1 cellular context compared by ENCODE assay signal in the genomic region with DNA sequence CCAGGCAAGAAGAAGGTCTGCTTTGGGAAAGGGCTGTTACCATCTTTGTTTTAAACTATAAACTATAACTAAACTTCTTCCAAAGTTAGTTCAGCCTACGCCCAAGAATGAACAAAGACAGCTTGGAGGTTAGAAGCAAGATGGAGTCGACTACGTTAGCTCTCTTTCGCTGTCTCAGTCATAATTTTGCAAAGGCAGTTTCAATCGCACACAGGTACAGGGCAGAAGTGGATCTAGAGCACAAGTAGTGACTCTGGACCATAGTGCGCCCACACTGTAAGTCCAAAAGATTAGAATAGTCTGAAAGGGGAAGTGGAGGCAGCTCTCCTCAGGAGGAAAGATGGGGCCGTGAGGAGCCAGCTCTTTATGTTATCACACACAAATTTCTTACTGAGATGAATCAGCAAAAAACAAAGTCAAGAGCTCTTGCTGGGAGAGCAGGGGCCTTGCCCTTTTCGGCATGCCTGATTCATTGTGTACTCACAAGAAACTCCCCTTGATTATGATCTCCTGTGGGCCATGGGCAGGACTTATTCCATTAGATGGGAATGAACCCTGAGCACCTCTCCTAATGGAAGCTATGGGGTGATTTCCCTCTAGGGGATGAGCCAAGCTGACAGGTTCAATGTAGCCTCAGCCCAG.
A peak's percentile ranks its signal among the peaks of the same experiment; 100 is the strongest.
TF ChIP-seq lines count a peak whose summit lies in the region.

No MANE protein-coding gene starts in this region.

TF ChIP-seq in K562, 482 proteins besides CTCF, POLR2A, EP300 and RAD21 (continued from another document and continues in another):
- TF ChIP-seq, protein P1, sequence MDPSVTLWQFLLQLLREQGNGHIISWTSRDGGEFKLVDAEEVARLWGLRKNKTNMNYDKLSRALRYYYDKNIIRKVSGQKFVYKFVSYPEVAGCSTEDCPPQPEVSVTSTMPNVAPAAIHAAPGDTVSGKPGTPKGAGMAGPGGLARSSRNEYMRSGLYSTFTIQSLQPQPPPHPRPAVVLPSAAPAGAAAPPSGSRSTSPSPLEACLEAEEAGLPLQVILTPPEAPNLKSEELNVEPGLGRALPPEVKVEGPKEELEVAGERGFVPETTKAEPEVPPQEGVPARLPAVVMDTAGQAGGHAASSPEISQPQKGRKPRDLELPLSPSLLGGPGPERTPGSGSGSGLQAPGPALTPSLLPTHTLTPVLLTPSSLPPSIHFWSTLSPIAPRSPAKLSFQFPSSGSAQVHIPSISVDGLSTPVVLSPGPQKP (CRISPR knock-in tag; IDR thresholded peaks at IDR 0.05) = no peak
- TF ChIP-seq KLF1 (tag; IDR thresholded peaks at IDR 0.05) = no peak
- TF ChIP-seq, protein P2, sequence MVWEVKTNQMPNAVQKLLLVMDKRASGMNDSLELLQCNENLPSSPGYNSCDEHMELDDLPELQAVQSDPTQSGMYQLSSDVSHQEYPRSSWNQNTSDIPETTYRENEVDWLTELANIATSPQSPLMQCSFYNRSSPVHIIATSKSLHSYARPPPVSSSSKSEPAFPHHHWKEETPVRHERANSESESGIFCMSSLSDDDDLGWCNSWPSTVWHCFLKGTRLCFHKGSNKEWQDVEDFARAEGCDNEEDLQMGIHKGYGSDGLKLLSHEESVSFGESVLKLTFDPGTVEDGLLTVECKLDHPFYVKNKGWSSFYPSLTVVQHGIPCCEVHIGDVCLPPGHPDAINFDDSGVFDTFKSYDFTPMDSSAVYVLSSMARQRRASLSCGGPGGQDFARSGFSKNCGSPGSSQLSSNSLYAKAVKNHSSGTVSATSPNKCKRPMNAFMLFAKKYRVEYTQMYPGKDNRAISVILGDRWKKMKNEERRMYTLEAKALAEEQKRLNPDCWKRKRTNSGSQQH (CRISPR knock-in tag; IDR thresholded peaks at IDR 0.05) = no peak
- TF ChIP-seq PHB (CRISPR knock-in tag; IDR thresholded peaks at IDR 0.05) = no peak
- TF ChIP-seq RUNX1 (IDR thresholded peaks at IDR 0.05; ENCODE audit: low read depth) = no peak
- no peak for TF ChIP-seq SIX5 (IDR thresholded peaks at IDR 0.05; ENCODE audit: borderline replicate concordance in 1 of 2, insufficient read depth in 1 of 2, low read depth in 1 of 2, low read length in 2 of 2)
- TF ChIP-seq CBFA2T3 (IDR thresholded peaks at IDR 0.05) = no peak
- TF ChIP-seq ELF1 (tag; IDR thresholded peaks at IDR 0.05) = no peak
- TF ChIP-seq, protein P3, sequence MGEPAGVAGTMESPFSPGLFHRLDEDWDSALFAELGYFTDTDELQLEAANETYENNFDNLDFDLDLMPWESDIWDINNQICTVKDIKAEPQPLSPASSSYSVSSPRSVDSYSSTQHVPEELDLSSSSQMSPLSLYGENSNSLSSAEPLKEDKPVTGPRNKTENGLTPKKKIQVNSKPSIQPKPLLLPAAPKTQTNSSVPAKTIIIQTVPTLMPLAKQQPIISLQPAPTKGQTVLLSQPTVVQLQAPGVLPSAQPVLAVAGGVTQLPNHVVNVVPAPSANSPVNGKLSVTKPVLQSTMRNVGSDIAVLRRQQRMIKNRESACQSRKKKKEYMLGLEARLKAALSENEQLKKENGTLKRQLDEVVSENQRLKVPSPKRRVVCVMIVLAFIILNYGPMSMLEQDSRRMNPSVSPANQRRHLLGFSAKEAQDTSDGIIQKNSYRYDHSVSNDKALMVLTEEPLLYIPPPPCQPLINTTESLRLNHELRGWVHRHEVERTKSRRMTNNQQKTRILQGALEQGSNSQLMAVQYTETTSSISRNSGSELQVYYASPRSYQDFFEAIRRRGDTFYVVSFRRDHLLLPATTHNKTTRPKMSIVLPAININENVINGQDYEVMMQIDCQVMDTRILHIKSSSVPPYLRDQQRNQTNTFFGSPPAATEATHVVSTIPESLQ (CRISPR knock-in tag; IDR thresholded peaks at IDR 0.05) = no peak
- TF ChIP-seq POLR2B (IDR thresholded peaks at IDR 0.05; ENCODE audit: low read depth, partially characterized antibody) = no peak
- TF ChIP-seq SNIP1 (IDR thresholded peaks at IDR 0.05; ENCODE audit: low read depth) = no peak
- TF ChIP-seq PHF20 (IDR thresholded peaks at IDR 0.05; ENCODE audit: partially characterized antibody) = no peak
- TF ChIP-seq FOXK1 (CRISPR knock-in tag; IDR thresholded peaks at IDR 0.05; ENCODE audit: borderline replicate concordance) = no peak
- no peak for TF ChIP-seq HNRNPLL (IDR thresholded peaks at IDR 0.05; ENCODE audit: low read depth, low read length, poor library complexity, severe bottlenecking)
- TF ChIP-seq TRIM28 (IDR thresholded peaks at IDR 0.05) = no peak
- TF ChIP-seq, protein P4, sequence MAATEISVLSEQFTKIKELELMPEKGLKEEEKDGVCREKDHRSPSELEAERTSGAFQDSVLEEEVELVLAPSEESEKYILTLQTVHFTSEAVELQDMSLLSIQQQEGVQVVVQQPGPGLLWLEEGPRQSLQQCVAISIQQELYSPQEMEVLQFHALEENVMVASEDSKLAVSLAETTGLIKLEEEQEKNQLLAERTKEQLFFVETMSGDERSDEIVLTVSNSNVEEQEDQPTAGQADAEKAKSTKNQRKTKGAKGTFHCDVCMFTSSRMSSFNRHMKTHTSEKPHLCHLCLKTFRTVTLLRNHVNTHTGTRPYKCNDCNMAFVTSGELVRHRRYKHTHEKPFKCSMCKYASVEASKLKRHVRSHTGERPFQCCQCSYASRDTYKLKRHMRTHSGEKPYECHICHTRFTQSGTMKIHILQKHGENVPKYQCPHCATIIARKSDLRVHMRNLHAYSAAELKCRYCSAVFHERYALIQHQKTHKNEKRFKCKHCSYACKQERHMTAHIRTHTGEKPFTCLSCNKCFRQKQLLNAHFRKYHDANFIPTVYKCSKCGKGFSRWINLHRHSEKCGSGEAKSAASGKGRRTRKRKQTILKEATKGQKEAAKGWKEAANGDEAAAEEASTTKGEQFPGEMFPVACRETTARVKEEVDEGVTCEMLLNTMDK (IDR thresholded peaks at IDR 0.05; ENCODE audit: borderline replicate concordance, insufficient read depth, low read depth, low read length, poor library complexity, severe bottlenecking) = no peak
- TF ChIP-seq MTA1 (IDR thresholded peaks at IDR 0.05; ENCODE audit: borderline replicate concordance) = no peak
- no peak for TF ChIP-seq RAD51 (IDR thresholded peaks at IDR 0.05; ENCODE audit: borderline replicate concordance, low read depth)
- no peak for TF ChIP-seq YBX1 (IDR thresholded peaks at IDR 0.05)
- TF ChIP-seq EP400 (IDR thresholded peaks at IDR 0.05) = no peak
- TF ChIP-seq ZNF780A (CRISPR knock-in tag; IDR thresholded peaks at IDR 0.05) = no peak
- TF ChIP-seq ZNF134 (CRISPR knock-in tag; conservative IDR thresholded peaks at IDR 0.05) = peak; percentile 75
- no peak for TF ChIP-seq ZBTB1 (CRISPR knock-in tag; IDR thresholded peaks at IDR 0.05; ENCODE audit: borderline replicate concordance, low read depth)
- peak; percentile 73 for TF ChIP-seq ELF4 (CRISPR knock-in tag; IDR thresholded peaks at IDR 0.05)
- TF ChIP-seq NR2C1 (IDR thresholded peaks at IDR 0.05) = no peak
- peak; percentile 82 for TF ChIP-seq NR2C1 (tag; IDR thresholded peaks at IDR 0.05)
- peak; percentile 52; the same call in 1 of the 2 replicates for TF ChIP-seq DIDO1 (tag; IDR thresholded peaks at IDR 0.05; ENCODE audit: low read depth)
- TF ChIP-seq MTF1 (CRISPR knock-in tag; IDR thresholded peaks at IDR 0.05; ENCODE audit: borderline replicate concordance) = no peak
- no peak for TF ChIP-seq SP1 (CRISPR knock-in tag; IDR thresholded peaks at IDR 0.05)
- TF ChIP-seq CCNT2 (IDR thresholded peaks at IDR 0.05; ENCODE audit: borderline replicate concordance, extremely low read depth, insufficient read length, low read depth, low read length) = no peak
- no peak for TF ChIP-seq ZNF124 (CRISPR knock-in tag; IDR thresholded peaks at IDR 0.05)
- TF ChIP-seq, protein P5, sequence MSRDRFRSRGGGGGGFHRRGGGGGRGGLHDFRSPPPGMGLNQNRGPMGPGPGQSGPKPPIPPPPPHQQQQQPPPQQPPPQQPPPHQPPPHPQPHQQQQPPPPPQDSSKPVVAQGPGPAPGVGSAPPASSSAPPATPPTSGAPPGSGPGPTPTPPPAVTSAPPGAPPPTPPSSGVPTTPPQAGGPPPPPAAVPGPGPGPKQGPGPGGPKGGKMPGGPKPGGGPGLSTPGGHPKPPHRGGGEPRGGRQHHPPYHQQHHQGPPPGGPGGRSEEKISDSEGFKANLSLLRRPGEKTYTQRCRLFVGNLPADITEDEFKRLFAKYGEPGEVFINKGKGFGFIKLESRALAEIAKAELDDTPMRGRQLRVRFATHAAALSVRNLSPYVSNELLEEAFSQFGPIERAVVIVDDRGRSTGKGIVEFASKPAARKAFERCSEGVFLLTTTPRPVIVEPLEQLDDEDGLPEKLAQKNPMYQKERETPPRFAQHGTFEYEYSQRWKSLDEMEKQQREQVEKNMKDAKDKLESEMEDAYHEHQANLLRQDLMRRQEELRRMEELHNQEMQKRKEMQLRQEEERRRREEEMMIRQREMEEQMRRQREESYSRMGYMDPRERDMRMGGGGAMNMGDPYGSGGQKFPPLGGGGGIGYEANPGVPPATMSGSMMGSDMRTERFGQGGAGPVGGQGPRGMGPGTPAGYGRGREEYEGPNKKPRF (IDR thresholded peaks at IDR 0.05; ENCODE audit: low read depth, low read length) = no peak
- TF ChIP-seq SMAD3 (CRISPR knock-in tag; conservative IDR thresholded peaks at IDR 0.05) = peak; percentile 94
- peak; percentile 94 for TF ChIP-seq SMAD4 (CRISPR knock-in tag; conservative IDR thresholded peaks at IDR 0.05)
- TF ChIP-seq, protein P6, sequence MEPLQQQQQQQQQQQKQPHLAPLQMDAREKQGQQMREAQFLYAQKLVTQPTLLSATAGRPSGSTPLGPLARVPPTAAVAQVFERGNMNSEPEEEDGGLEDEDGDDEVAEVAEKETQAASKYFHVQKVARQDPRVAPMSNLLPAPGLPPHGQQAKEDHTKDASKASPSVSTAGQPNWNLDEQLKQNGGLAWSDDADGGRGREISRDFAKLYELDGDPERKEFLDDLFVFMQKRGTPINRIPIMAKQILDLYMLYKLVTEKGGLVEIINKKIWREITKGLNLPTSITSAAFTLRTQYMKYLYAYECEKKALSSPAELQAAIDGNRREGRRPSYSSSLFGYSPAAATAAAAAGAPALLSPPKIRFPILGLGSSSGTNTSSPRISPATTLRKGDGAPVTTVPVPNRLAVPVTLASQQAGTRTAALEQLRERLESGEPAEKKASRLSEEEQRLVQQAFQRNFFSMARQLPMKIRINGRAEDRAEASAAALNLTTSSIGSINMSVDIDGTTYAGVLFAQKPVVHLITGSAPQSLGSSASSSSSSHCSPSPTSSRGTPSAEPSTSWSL (CRISPR knock-in tag; IDR thresholded peaks at IDR 0.05; ENCODE audit: borderline replicate concordance) = no peak; the same call in 1 of the 2 replicates
- TF ChIP-seq MEF2D (tag; conservative IDR thresholded peaks at IDR 0.05; ENCODE audit: low read depth) = peak; percentile 92
- peak; percentile 23; the same call in 1 of the 2 replicates for TF ChIP-seq BHLHE40 (IDR thresholded peaks at IDR 0.05; ENCODE audit: low read length)
- TF ChIP-seq HNRNPK (IDR thresholded peaks at IDR 0.05; ENCODE audit: low read depth, low read length, poor library complexity, severe bottlenecking) = no peak
- TF ChIP-seq, protein P7, sequence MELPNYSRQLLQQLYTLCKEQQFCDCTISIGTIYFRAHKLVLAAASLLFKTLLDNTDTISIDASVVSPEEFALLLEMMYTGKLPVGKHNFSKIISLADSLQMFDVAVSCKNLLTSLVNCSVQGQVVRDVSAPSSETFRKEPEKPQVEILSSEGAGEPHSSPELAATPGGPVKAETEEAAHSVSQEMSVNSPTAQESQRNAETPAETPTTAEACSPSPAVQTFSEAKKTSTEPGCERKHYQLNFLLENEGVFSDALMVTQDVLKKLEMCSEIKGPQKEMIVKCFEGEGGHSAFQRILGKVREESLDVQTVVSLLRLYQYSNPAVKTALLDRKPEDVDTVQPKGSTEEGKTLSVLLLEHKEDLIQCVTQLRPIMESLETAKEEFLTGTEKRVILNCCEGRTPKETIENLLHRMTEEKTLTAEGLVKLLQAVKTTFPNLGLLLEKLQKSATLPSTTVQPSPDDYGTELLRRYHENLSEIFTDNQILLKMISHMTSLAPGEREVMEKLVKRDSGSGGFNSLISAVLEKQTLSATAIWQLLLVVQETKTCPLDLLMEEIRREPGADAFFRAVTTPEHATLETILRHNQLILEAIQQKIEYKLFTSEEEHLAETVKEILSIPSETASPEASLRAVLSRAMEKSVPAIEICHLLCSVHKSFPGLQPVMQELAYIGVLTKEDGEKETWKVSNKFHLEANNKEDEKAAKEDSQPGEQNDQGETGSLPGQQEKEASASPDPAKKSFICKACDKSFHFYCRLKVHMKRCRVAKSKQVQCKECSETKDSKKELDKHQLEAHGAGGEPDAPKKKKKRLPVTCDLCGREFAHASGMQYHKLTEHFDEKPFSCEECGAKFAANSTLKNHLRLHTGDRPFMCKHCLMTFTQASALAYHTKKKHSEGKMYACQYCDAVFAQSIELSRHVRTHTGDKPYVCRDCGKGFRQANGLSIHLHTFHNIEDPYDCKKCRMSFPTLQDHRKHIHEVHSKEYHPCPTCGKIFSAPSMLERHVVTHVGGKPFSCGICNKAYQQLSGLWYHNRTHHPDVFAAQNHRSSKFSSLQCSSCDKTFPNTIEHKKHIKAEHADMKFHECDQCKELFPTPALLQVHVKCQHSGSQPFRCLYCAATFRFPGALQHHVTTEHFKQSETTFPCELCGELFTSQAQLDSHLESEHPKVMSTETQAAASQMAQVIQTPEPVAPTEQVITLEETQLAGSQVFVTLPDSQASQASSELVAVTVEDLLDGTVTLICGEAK (IDR thresholded peaks at IDR 0.05) = no peak
- TF ChIP-seq, protein P7 (CRISPR knock-in tag; IDR thresholded peaks at IDR 0.05) = no peak
- no peak for TF ChIP-seq SAFB2 (IDR thresholded peaks at IDR 0.05; ENCODE audit: borderline replicate concordance, low read depth, low read length, severe bottlenecking)
